Comparison of ENCODE assay signal across 12 cellular contexts in the genomic region with DNA sequence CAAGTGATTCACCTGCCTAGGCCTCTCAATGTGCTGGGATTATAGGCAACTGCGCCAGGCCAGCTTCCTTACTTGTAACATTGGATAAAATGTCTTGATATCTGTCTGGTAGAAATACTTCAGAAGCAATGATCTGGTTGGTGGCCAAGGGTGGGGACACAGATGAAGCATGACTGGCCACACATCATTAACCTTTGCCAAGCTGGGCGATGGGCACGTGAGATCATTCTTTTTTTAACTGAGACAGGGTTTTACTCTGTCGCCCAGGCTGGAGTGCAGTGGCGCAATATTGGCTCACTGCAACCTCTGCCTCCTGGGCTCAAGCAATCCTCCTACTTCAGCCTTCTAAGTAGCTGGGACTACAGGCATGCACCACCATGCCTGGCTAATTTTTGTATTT.
"Had no signal": no experiment of that assay in that cellular context is flagged by ENCODE, and none has a peak within 500 bp of the region (broad histone marks: within the 10 kb centered on the region; RNA-seq: fewer than 3 reads in every experiment).

No MANE protein-coding gene starts in this region.

- DNase-seq: activated CD4-positive, alpha-beta T cell treated with anti-CD3 and anti-CD28 coated beads for 4 hours; activated CD8-positive, alpha-beta memory T cell treated with anti-CD3 and anti-CD28 coated beads, Interleukin-2, amount 50 U/mL, for 48 hours; activated CD8-positive, alpha-beta T cell treated with anti-CD3 and anti-CD28 coated beads, Interleukin-2, amount 10 ng/mL, durations not matched to agents 7 days and 5 days; activated naive CD4-positive, alpha-beta T cell treated with anti-CD3 and anti-CD28 coated beads, Interleukin-2, amount 10 ng/mL, durations not matched to agents 7 days and 5 days; effector memory CD8-positive, alpha-beta T cell; erythroblast; left lung; stimulated activated CD4-positive, alpha-beta T cell treated with anti-CD3 and anti-CD28 coated beads, Interleukin-4, amount 100 ng/mL, for 4 hours; stomach; SW 1271; T-helper 9 cell had no signal

- ATAC-seq: activated CD8-positive, alpha-beta T cell treated with anti-CD3 and anti-CD28 coated beads, Interleukin-2, amount 10 ng/mL, durations not matched to agents 7 days and 5 days; effector memory CD8-positive, alpha-beta T cell; left lung; natural killer cell treated with Interleukin-12 subunit alpha and Interleukin-12 subunit beta and Interleukin-15 and Interleukin-18, amount 100 ng/mL, for 72 hours had no signal
